In genomic region chr5:143403357-143403606, GRCh38 we compare ENCODE assay signal across 8 cellular contexts. TPM values are rescaled to one million over a fixed set of nuclear protein-coding genes. Genes with fewer than 3 reads are reported as not detected.
A peak's percentile ranks its signal among the peaks of the same experiment; 100 is the strongest.
DNase-seq lines count a peak whose midpoint lies in the region; ATAC-seq and TF ChIP-seq lines count a peak whose summit lies in the region.

No MANE protein-coding gene starts in this region.

- TF ChIP-seq CTCF in IMR-90 (conservative IDR thresholded peaks at IDR 0.05; ENCODE audit: low read depth, low read length) (no peak), mucosa of descending colon (IDR thresholded peaks at IDR 0.05) (no peak)

- H2BK120ac ChIP-seq in IMR-90 (ENCODE audit: low read depth, low read length), result peak overlapping the region; percentile 91

- peak overlapping the region; percentile 90 for H2AK9ac ChIP-seq in IMR-90 (replicated peaks; ENCODE audit: low read depth, low read length, poor library complexity)

- H3K14ac ChIP-seq in IMR-90 (replicated peaks; ENCODE audit: low read depth, low read length), result peak overlapping the region; percentile 75

- peaks cover 9% of the 10 kb centered on the region for H3K36me3 ChIP-seq in IMR-90 (ENCODE audit: control insufficient read depth, insufficient read depth, low read length)
- H3K36me3 ChIP-seq in mucosa of descending colon (ENCODE audit: low read depth), result no peaks in the 10 kb centered on the region

- intact Hi-C loops in IMR-90 (cut with micrococcal nuclease), result loop anchor here (1.0 to 5.0 kb wide), 13 partner anchors 91 to 780 kb away; no protein-coding TSS in a partner anchor
- intact Hi-C loops in mucosa of descending colon (cut with DNase I, micrococcal nuclease), result loop anchor here (10.0 kb wide), 2 partner anchors 422 to 478 kb away; no protein-coding TSS in a partner anchor

- no peaks in the 10 kb centered on the region for H3K27me3 ChIP-seq in IMR-90 (ENCODE audit: control insufficient read depth, insufficient read depth, low read length)

- no peak overlapping the region for H2BK20ac ChIP-seq in IMR-90 (ENCODE audit: low read depth, low read length)

- TF ChIP-seq RAD21 in IMR-90 (IDR thresholded peaks at IDR 0.05; ENCODE audit: low read length), result no peak

- peak overlapping the region; percentile 84 for H3K56ac ChIP-seq in IMR-90 (ENCODE audit: extremely low read depth, insufficient read depth, low read length)

- H3K27ac ChIP-seq in IMR-90 (ENCODE audit: insufficient read depth, low read length), result peak overlapping the region; percentile 100

- peak overlapping the region; percentile 65 to 69; a peak in 3 of 4 replicates for H4K8ac ChIP-seq in IMR-90 (ENCODE audit: low read depth in 2 of 2, low read length in 2 of 2)

- 1% methylated on average over 12 of the region's 29 CpGs; no CpG with 5 or more reads in 1 of the 2 experiments for whole genome bisulfite sequencing in IMR-90 (ENCODE audit: extremely low coverage in 2 of 2, insufficient read length in 1 of 2), 2 experiments

- CTCF ChIA-PET in IMR-90 (lab: Yijun Ruan, JAX), result interaction anchor here (0.6 to 2.1 kb wide), 6 partner anchors 116 to 489 kb away, joined by 3 to 8 read pairs (median 3); no protein-coding TSS in a partner anchor

- peaks cover 0 to 25% of the 10 kb centered on the region in 2 experiments; a peak in 2 of 4 replicates for H3K79me1 ChIP-seq in IMR-90 (ENCODE audit: low read depth in 1 of 2, low read length in 2 of 2)

- H2BK5ac ChIP-seq in IMR-90 (ENCODE audit: low read depth, low read length, poor library complexity, severe bottlenecking), result peak overlapping the region; percentile 97

- H2AFZ ChIP-seq in IMR-90 (replicated peaks; ENCODE audit: low read length, poor library complexity), result peak overlapping the region; percentile 94

- H3K4me3 ChIP-seq in IMR-90 (ENCODE audit: insufficient read depth, low read depth, low read length) (peak overlapping the region; percentile 97), mucosa of descending colon (peak overlapping the region; percentile 50)

- peak overlapping the region; percentile 89; the same call in 1 of the 2 replicates for H3K4ac ChIP-seq in IMR-90 (ENCODE audit: low read depth, low read length)

- DNase-seq in AG08395 (ENCODE audit: low spot score), result peak; percentile 10
- DNase-seq in IMR-90, result no peak
- DNase-seq in cerebellar cortex (ENCODE audit: low spot score), result peak; percentile 45
- DNase-seq in mucosa of descending colon, result no peak
- no peak for DNase-seq in cortex of kidney (lab: John Stamatoyannopoulos, UW)
- DNase-seq in cerebellar nuclear complex (lab: John Stamatoyannopoulos, UW), result no peak

- peaks cover 7% of the 10 kb centered on the region for H3K4me1 ChIP-seq in IMR-90 (ENCODE audit: control insufficient read depth, insufficient read depth, low read length)
- peaks cover 9% of the 10 kb centered on the region for H3K4me1 ChIP-seq in mucosa of descending colon (ENCODE audit: low read depth)

- H2BK15ac ChIP-seq in IMR-90 (ENCODE audit: low read depth, low read length), result no peak overlapping the region; the same call in 2 of the 3 replicates

- H4K5ac ChIP-seq in IMR-90 (ENCODE audit: low read depth, low read length), result peak overlapping the region; percentile 66

- H2AK5ac ChIP-seq in IMR-90 (ENCODE audit: low read depth, low read length), result peak overlapping the region; percentile 75

- POLR2A ChIA-PET in IMR-90 (lab: Charles Lee; ENCODE audit: unreplicated experiment), result interaction anchor here (0.5 to 0.7 kb wide), 2 partner anchors 13 to 151 kb away, joined by 3 read pairs; no protein-coding TSS in a partner anchor

- TF ChIP-seq POLR2A in IMR-90 (IDR thresholded peaks at IDR 0.05; ENCODE audit: low read depth, low read length), result no peak; the same call in none of the 2 replicates

- H3K9ac ChIP-seq in IMR-90 (ENCODE audit: low read depth, low read length), result peak overlapping the region; percentile 90

- peak overlapping the region; percentile 85 for H3K23ac ChIP-seq in IMR-90 (ENCODE audit: low read depth, low read length)

- H4K20me1 ChIP-seq in IMR-90 (ENCODE audit: insufficient read depth, low read length), result peaks cover 34% of the 10 kb centered on the region; the same call in 1 of the 2 replicates

- ATAC-seq in GM19463 (IDR thresholded peaks at IDR 0.05; ENCODE audit: unreplicated experiment) (peak; percentile 4), IMR-90 (ENCODE audit: low read depth) (no peak), mucosa of descending colon (peak; percentile 32), HG03108 (IDR thresholded peaks at IDR 0.05; ENCODE audit: unreplicated experiment) (no peak)

- H3K4me2 ChIP-seq in IMR-90 (ENCODE audit: low read depth, low read length), result no peak overlapping the region

- H3K9me1 ChIP-seq in IMR-90 (ENCODE audit: insufficient read depth, low read length), result no peaks in the 10 kb centered on the region

- no TSS peak for BruUV-seq in IMR-90 (replicated peaks; lab: Mats Ljungman, UMichigan)

- H3K9me3 ChIP-seq in IMR-90 (ENCODE audit: control insufficient read depth, insufficient read depth, low read length) (no peaks in the 10 kb centered on the region), mucosa of descending colon (no peaks in the 10 kb centered on the region)

- peak overlapping the region; percentile 84; the same call in 1 of the 2 replicates for H3K18ac ChIP-seq in IMR-90 (ENCODE audit: low read depth, low read length)

- dilution Hi-C loops in IMR-90 (cut with HindIII; ENCODE audit: low sequenced_read_pairs, unreplicated experiment), result no loop called here

- in situ Hi-C loops in IMR-90 (cut with MboI; ENCODE audit: low sequenced_read_pairs), result loop anchor here (10.0 kb wide), 3 partner anchors 388 to 478 kb away; no protein-coding TSS in a partner anchor

- peak overlapping the region; percentile 88; the same call in 1 of the 2 replicates for H4K91ac ChIP-seq in IMR-90 (ENCODE audit: insufficient read depth, low read depth, low read length)

TF ChIP-seq in IMR-90, 13 proteins besides CTCF, POLR2A, EP300 and RAD21:
- TF ChIP-seq CHD1 (IDR thresholded peaks at IDR 0.05; ENCODE audit: low read depth, low read length) (0 out of 2 replicates have a peak, but pooled peaks have one; percentile 2), BHLHE40 (IDR thresholded peaks at IDR 0.05; ENCODE audit: low read depth, low read length) (no peak)

RNA-seq across cellular contexts. Expression of gene NR3C1, which starts 0.2 kb away (rescaled TPM):
- 62.8 and 77.4 TPM in 2 replicates for total RNA-seq in IMR-90 (2012; rRNA removed)
- 11.9 and 13.7 TPM in 2 replicates for polyA plus RNA-seq in IMR-90 (2012; rRNA removed)
- polyA plus RNA-seq in IMR-90 (2012; cell fraction: cytosol; rRNA removed), result 3.5 and 4.8 TPM in 2 replicates
- polyA plus RNA-seq in IMR-90 (2012; cell fraction: nucleus; rRNA removed; ENCODE audit: low replicate concordance), result 2.3 and 15.5 TPM in 2 replicates
- 10 to 100 TPM; 25.6 to 59.0 (median 27.7) TPM for total RNA-seq in mucosa of descending colon

Comparison
In these comparisons a context has a peak if more than half of its experiments do, and no peak if none do; other contexts are left out.
1. DNase-seq: peak in AG08395 (single experiment) and cerebellar cortex (single experiment); none in IMR-90 (single experiment), mucosa of descending colon (0 of 3), cortex of kidney (single experiment) and cerebellar nuclear complex (0 of 2).
2. ATAC-seq: peak in GM19463 (single experiment) and mucosa of descending colon (single experiment); none in IMR-90 (single experiment) and HG03108 (single experiment).